In the genomic region with DNA sequence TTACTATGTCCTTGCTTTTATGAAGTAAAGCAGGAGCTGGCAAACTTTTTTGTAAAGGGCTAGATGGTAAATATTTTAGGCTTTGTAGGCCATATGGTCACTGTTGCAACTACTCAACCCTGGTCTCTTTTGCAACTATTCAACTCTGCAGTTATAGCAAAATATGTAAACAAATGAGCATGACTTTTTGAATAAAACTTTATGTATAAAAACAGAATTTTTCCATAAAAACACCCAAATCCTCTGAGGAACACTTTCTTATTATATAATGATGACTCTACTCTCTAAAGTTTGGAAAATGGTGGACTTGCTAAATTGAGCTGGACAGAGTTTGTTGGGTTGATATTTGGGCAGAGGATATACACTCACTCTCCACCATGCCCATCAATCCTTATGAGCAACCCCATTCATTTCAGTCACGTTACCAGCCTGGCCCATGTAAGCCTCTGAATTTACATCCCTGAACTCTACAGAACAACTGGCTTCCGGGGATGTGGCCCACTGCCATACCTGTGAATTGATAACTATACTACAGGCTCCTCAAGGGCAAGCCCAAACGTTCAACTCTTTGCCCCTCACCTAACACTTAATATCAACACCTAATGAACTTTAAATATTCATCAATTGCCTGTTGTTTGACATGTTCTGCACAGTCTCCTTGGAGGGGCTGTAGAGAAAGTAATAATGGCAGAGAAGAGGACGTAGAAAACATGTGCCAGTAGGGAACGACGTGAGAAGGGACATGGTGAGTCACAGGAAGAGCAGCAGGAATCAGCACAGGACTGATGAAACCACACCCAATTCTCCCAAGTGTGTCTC, we compare ENCODE assay signal across 15 cellular contexts. TPM values are rescaled to one million over a fixed set of nuclear protein-coding genes. Genes with fewer than 3 reads are reported as not detected.
DNase-seq lines count a peak whose midpoint lies in the region; ATAC-seq, FAIRE-seq and TF ChIP-seq lines count a peak whose summit lies in the region.
"Had no signal": no experiment of that assay in that cellular context is flagged by ENCODE, and none has a peak within 500 bp of the region (broad histone marks: within the 10 kb centered on the region; RNA-seq: fewer than 3 reads in every experiment).

No MANE protein-coding gene starts in this region.

- H3K36me3 ChIP-seq in CD8-positive, alpha-beta T cell (ENCODE audit: insufficient read depth, low read length), result peaks cover 5% of the 10 kb centered on the region
- H3K36me3 ChIP-seq: colonic mucosa, transverse colon had no signal

- TF ChIP-seq POLR2A in H54 (IDR thresholded peaks at IDR 0.05; ENCODE audit: low read depth, low read length), result no peak

- peak; percentile 97 for FAIRE-seq in H54 (lab: Jason Lieb, UNC)
- no peak for FAIRE-seq in RCC 7860 (lab: Jason Lieb, UNC)
- FAIRE-seq: GM18507 had no signal

- intact Hi-C loops in CD8-positive, alpha-beta T cell (cut with DNase I, micrococcal nuclease), result no loop called here

- H3K27me3 Mint-ChIP-seq in activated naive CD4-positive, alpha-beta T cell treated with anti-CD3 and anti-CD28 coated beads, Interleukin-2, amount 10 ng/mL, durations not matched to agents 7 days and 5 days, result no peaks in the 10 kb centered on the region
- H3K27me3 Mint-ChIP-seq in CD8-positive, alpha-beta T cell (ENCODE audit: low read depth), result no peaks in the 10 kb centered on the region

- H3K9me3 ChIP-seq in CD8-positive, alpha-beta T cell (ENCODE audit: low read length), result no peaks in the 10 kb centered on the region
- H3K9me3 ChIP-seq: colonic mucosa, transverse colon had no signal

- H3K27me3 ChIP-seq in CD8-positive, alpha-beta T cell (ENCODE audit: insufficient read depth, low read length), result no peaks in the 10 kb centered on the region
- H3K27me3 ChIP-seq: colonic mucosa, transverse colon had no signal

- no peak overlapping the region for H3K27ac ChIP-seq in CD8-positive, alpha-beta T cell (ENCODE audit: low read depth, low read length)
- H3K27ac ChIP-seq: colonic mucosa, transverse colon had no signal

- POLR2A ChIA-PET in CD8-positive, alpha-beta T cell (lab: Charles Lee), result no interaction called here

- peak; percentile 92 for ATAC-seq in esophagus mucosa
- ATAC-seq in CD8-positive, alpha-beta T cell, result no peak

- H3K4me1 ChIP-seq in CD8-positive, alpha-beta T cell (ENCODE audit: insufficient read depth, low read length), result no peaks in the 10 kb centered on the region
- H3K4me1 ChIP-seq: colonic mucosa had no signal

- TF ChIP-seq CTCF in CD8-positive, alpha-beta T cell (IDR thresholded peaks at IDR 0.05), result no peak

- no peaks in the 10 kb centered on the region for H3K9me3 Mint-ChIP-seq in activated naive CD4-positive, alpha-beta T cell treated with anti-CD3 and anti-CD28 coated beads, Interleukin-2, amount 10 ng/mL, durations not matched to agents 7 days and 5 days
- H3K9me3 Mint-ChIP-seq in CD8-positive, alpha-beta T cell, result no peaks in the 10 kb centered on the region

- H3K4me1 Mint-ChIP-seq in activated naive CD4-positive, alpha-beta T cell treated with anti-CD3 and anti-CD28 coated beads, Interleukin-2, amount 10 ng/mL, durations not matched to agents 7 days and 5 days, result no peaks in the 10 kb centered on the region
- H3K4me1 Mint-ChIP-seq in CD8-positive, alpha-beta T cell (ENCODE audit: low read depth), result peaks cover 32% of the 10 kb centered on the region

- no peak overlapping the region for H3K4me3 Mint-ChIP-seq in activated naive CD4-positive, alpha-beta T cell treated with anti-CD3 and anti-CD28 coated beads, Interleukin-2, amount 10 ng/mL, durations not matched to agents 7 days and 5 days
- no peak overlapping the region for H3K4me3 Mint-ChIP-seq in CD8-positive, alpha-beta T cell

- no peak overlapping the region for H3K27ac Mint-ChIP-seq in activated naive CD4-positive, alpha-beta T cell treated with anti-CD3 and anti-CD28 coated beads, Interleukin-2, amount 10 ng/mL, durations not matched to agents 7 days and 5 days
- no peak overlapping the region for H3K27ac Mint-ChIP-seq in CD8-positive, alpha-beta T cell

- H3K36me3 Mint-ChIP-seq in activated naive CD4-positive, alpha-beta T cell treated with anti-CD3 and anti-CD28 coated beads, Interleukin-2, amount 10 ng/mL, durations not matched to agents 7 days and 5 days, result peaks cover 13% of the 10 kb centered on the region
- H3K36me3 Mint-ChIP-seq in CD8-positive, alpha-beta T cell, result peaks cover 59% of the 10 kb centered on the region

- H3K4me3 ChIP-seq in CD8-positive, alpha-beta T cell (ENCODE audit: low read depth, low read length), result no peak overlapping the region
- H3K4me3 ChIP-seq: colonic mucosa, transverse colon had no signal

- DNase-seq in H54 (ENCODE audit: insufficient read length, low spot score) (peak; percentile 41), RCC 7860 (ENCODE audit: low spot score) (peak; percentile 55), renal cortical epithelial cell (ENCODE audit: low read depth) (peak; percentile 41)
- no peak for DNase-seq in activated naive CD4-positive, alpha-beta T cell treated with anti-CD3 and anti-CD28 coated beads, Interleukin-2, amount 10 ng/mL, durations not matched to agents 7 days and 5 days
- no peak for DNase-seq in CD8-positive, alpha-beta T cell
- DNase-seq in effector CD4-positive, alpha-beta T cell, result no peak
- DNase-seq: activated CD4-positive, alpha-beta T cell treated with anti-CD3 and anti-CD28 coated beads for 1 hour; activated gamma-delta T cell; colonic mucosa; DMS 273 treated with DMSO at 0.1 percent for 48 hours; hypothalamus; SHP77; transverse colon had no signal

- CTCF ChIA-PET in activated naive CD4-positive, alpha-beta T cell treated with anti-CD3 and anti-CD28 coated beads, Interleukin-2, amount 10 ng/mL, durations not matched to agents 7 days and 5 days (lab: Charles Lee), result no interaction called here
- CTCF ChIA-PET in CD8-positive, alpha-beta T cell (lab: Charles Lee), result no interaction called here

RNA-seq across cellular contexts. Expression of a gene that starts 37.6 kb away (rescaled TPM):
- total RNA-seq in esophagus mucosa, result 20.8 TPM
- 43.5 and 59.6 TPM in 2 replicates for total RNA-seq in renal cortical epithelial cell
- total RNA-seq in CD8-positive, alpha-beta T cell, result 10 to 100 TPM; 17.0 to 19.9 TPM

Comparison
In these comparisons a context has a peak if more than half of its experiments do, and no peak if none do; other contexts are left out.
1. DNase-seq: peak in H54 (single experiment), RCC 7860 (single experiment) and renal cortical epithelial cell (single experiment); none in activated naive CD4-positive, alpha-beta T cell treated with anti-CD3 and anti-CD28 coated beads, Interleukin-2, amount 10 ng/mL, durations not matched to agents 7 days and 5 days (single experiment), CD8-positive, alpha-beta T cell (0 of 7) and effector CD4-positive, alpha-beta T cell (single experiment).